Comparison of ENCODE assay signal across 24 cellular contexts in the genomic region with DNA sequence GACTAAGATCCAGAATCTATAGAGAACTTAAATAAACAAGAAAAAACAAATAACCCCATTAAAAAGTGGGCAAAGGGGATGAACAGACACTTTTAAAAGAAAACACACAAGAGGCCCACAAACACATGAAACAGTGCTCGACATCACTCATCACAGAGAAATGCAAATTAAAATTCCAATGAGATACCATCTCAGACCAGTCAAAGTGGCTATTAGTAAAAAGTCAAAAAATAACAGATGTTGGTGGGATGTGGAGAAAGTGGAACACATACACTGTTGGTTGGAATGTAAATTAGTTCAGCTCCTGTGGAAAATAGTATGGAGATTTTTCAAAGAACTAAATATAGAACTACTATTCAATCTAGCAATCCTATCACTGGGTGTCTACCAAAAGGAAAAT.
A peak's percentile ranks its signal among the peaks of the same experiment; 100 is the strongest.
DNase-seq lines count a peak whose midpoint lies in the region; TF ChIP-seq lines count a peak whose summit lies in the region.
"Had no signal": no experiment of that assay in that cellular context is flagged by ENCODE, and none has a peak within 500 bp of the region (broad histone marks: within the 10 kb centered on the region; RNA-seq: fewer than 3 reads in every experiment).

No MANE protein-coding gene starts in this region.

- DNase-seq in AG10803 (ENCODE audit: low read depth): peak; percentile 62
- peak; percentile 24 for DNase-seq in GM04504 (ENCODE audit: low read depth)
- DNase-seq in amniotic epithelial cell (ENCODE audit: low read depth): peak; percentile 7
- DNase-seq in foreskin fibroblast: peak; percentile 14 to 22
- DNase-seq in DMS114 treated with DMSO at 0.1 percent for 48 hours (lab: John Stamatoyannopoulos, UW; ENCODE audit: unreplicated experiment): no peak
- no peak for DNase-seq in NCI-H748 (lab: John Stamatoyannopoulos, UW; ENCODE audit: unreplicated experiment)
- DNase-seq in NCI-H1436 (lab: John Stamatoyannopoulos, UW): no peak
- DNase-seq: 8988T; ACHN; CD4-positive, alpha-beta T cell; DMS79; GM23248; H7; KBM-7; MG63; NCI-H1105 treated with DMSO at 0.1 percent for 48 hours; NCI-H2029; NCI-H446; NCI-H524 treated with DMSO at 0.1 percent for 48 hours; PC-9; Right ventricle myocardium superior; RPMI8226 had no signal

- no peak overlapping the region for H3K4me3 ChIP-seq in AG10803 (ENCODE audit: low read length)
- no peak overlapping the region for H3K4me3 ChIP-seq in foreskin fibroblast (ENCODE audit: low read depth in 1 of 2, low read length in 2 of 2)
- H3K4me3 ChIP-seq: BLaER1 treated with 17β-estradiol and CSF1 and Interleukin-3, amounts not matched to agents 10 nM and 100 nM; GM23248; MG63; PC-9; SJSA1 had no signal

- TF ChIP-seq CTCF in AG10803 (conservative IDR thresholded peaks at IDR 0.05; ENCODE audit: low read length): no peak
- no peak for TF ChIP-seq CTCF in foreskin fibroblast (IDR thresholded peaks at IDR 0.05; ENCODE audit: low read depth, low read length)

Comparison
In these comparisons a context has a peak if more than half of its experiments do, and no peak if none do; other contexts are left out.
1. DNase-seq: peak in AG10803 (single experiment), GM04504 (single experiment), amniotic epithelial cell (single experiment) and foreskin fibroblast (2 of 2); none in DMS114 treated with DMSO at 0.1 percent for 48 hours (single experiment), NCI-H748 (single experiment) and NCI-H1436 (single experiment).